8 cellular contexts compared by ENCODE assay signal in the genomic region with DNA sequence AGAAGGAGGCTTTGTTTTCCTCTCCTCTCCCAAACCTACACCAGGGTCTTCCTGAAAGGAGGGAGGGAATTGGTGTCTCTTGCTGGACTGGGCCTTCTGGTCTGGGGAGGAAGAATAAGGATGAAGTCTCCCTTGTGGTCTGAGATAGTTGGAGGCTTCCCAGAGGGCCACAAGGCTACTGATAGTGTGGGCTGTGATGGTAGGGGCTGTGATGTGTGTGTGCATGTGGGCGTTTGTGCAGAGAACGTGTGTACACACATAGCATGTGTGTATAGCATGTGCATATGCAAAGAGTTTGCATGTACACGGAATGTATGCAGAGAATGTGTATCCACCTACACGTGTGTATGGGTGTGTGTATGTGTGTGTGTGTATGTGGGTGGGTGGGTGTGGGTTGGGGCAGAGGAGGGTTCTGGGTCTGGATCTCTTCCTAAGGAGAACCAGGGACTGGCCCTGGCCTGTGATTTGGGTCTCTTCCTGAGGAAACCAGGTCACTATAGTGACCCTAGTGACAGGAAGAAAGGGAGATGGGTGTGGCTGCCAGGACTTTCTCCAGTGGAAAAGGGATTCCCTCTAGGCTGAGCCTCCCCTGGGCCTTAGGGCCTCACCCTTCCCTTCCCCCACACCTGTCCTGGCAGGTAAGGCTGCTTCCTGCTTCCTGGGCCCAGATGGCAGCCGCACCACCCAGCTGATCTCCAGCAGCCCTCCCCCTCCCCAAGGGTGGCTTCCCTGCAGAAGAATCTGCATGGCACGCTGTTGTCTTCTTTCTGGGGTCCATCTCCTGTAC. TPM values are rescaled to one million over a fixed set of nuclear protein-coding genes. Genes with fewer than 3 reads are reported as not detected.
DNase-seq lines count a peak whose midpoint lies in the region; ATAC-seq and TF ChIP-seq lines count a peak whose summit lies in the region.

No MANE protein-coding gene starts in this region.

- peak overlapping the region; percentile 81 for H3K27ac ChIP-seq in Panc1 (ENCODE audit: low read length)

- DNase-seq in H7 (peak; percentile 72), Panc1 (ENCODE audit: low read depth, low spot score) (no peak), fibroblast of mammary gland (ENCODE audit: low read depth) (no peak), retinal pigment epithelial cell (ENCODE audit: low read depth) (no peak), SHP77 (lab: John Stamatoyannopoulos, UW) (no peak), germinal center (ENCODE audit: low spot score) (no peak)
- no peak for DNase-seq in stimulated activated CD4-positive, alpha-beta T cell treated with anti-CD3 and anti-CD28 coated beads, Interleukin-12 subunit alpha, Interleukin-12 subunit beta, amount 100 ng/mL, for 4 hours

- TF ChIP-seq CTCF in Panc1 (IDR thresholded peaks at IDR 0.05) (no peak), fibroblast of mammary gland (conservative IDR thresholded peaks at IDR 0.05; ENCODE audit: control insufficient read depth, insufficient read depth, low read depth, low read length) (no peak), retinal pigment epithelial cell (conservative IDR thresholded peaks at IDR 0.05; ENCODE audit: low read depth, low read length) (no peak)

- BruUV-seq in Panc1 (replicated peaks; lab: Mats Ljungman, UMichigan): no TSS peak

- H3K9me3 ChIP-seq in Panc1 (ENCODE audit: control insufficient read depth, insufficient read depth, low read depth, low read length): no peaks in the 10 kb centered on the region

- H3K36me3 ChIP-seq in H7 (replicated peaks; ENCODE audit: control insufficient read depth, insufficient read depth, low read length): no peaks in the 10 kb centered on the region; the same call in 1 of the 2 replicates
- H3K36me3 ChIP-seq in Panc1 (ENCODE audit: control insufficient read depth, insufficient read depth, low read length): no peaks in the 10 kb centered on the region; the same call in 1 of the 2 replicates

- H3K4me3 ChIP-seq in H7 (ENCODE audit: insufficient read depth, low read depth, low read length) (peak overlapping the region; percentile 98), Panc1 (ENCODE audit: low read depth in 2 of 2, low read length in 2 of 2) (peak overlapping the region; percentile 77 to 99), fibroblast of mammary gland (ENCODE audit: control insufficient read depth, low read depth, low read length) (peak overlapping the region; percentile 79), retinal pigment epithelial cell (ENCODE audit: low read length) (peak overlapping the region; percentile 99)

- CTCF ChIA-PET in Panc1 (lab: Charles Lee): no interaction called here

- H3K27me3 ChIP-seq in H7 (ENCODE audit: control insufficient read depth, insufficient read depth, low read length) (no peaks in the 10 kb centered on the region), Panc1 (ENCODE audit: control insufficient read depth, insufficient read depth, low read length) (no peaks in the 10 kb centered on the region)

- intact Hi-C loops in Panc1 (cut with micrococcal nuclease; ENCODE audit: unreplicated experiment): loop anchor here (5.0 kb wide), 1 partner anchor 37 kb away; no protein-coding TSS in a partner anchor

- POLR2A ChIA-PET in Panc1 (lab: Charles Lee): no interaction called here

- in situ Hi-C loops in Panc1 (cut with HindIII; ENCODE audit: low pct_unique_long_range_greater_than_20kb, low sequenced_read_pairs): no loop called here

- H3K4me1 ChIP-seq in Panc1 (ENCODE audit: control insufficient read depth, insufficient read depth, low read length): peaks cover 39% of the 10 kb centered on the region

- peak; percentile 9; the same call in 1 of the 2 replicates for ATAC-seq in Panc1
- ATAC-seq in HG03432 (IDR thresholded peaks at IDR 0.05; ENCODE audit: unreplicated experiment): no peak

RNA-seq across cellular contexts. Expression of a gene that starts 1.7 kb away (rescaled TPM):
- total RNA-seq in H7 (2014; rRNA removed; shearing (Covaris generic)): 75.4 and 116 TPM in 2 replicates
- 309 TPM for total RNA-seq in Panc1 (2021; ENCODE audit: unreplicated experiment)
- polyA plus RNA-seq in Panc1 (2012; ENCODE audit: insufficient read length): 366 TPM
